1 cellular context compared by ENCODE assay signal in genomic region chr7:128614801-128615200, GRCh38. TPM values are rescaled to one million over a fixed set of nuclear protein-coding genes. Genes with fewer than 3 reads are reported as not detected.
"Had no signal": no experiment of that assay in that cellular context is flagged by ENCODE, and none has a peak within 500 bp of the region (broad histone marks: within the 10 kb centered on the region; RNA-seq: fewer than 3 reads in every experiment).

No MANE protein-coding gene starts in this region.

RNA-seq across cellular contexts. Expression of gene GARIN1A, which starts 57.3 kb away (rescaled TPM):
- polyA plus RNA-seq: naive thymus-derived CD4-positive, alpha-beta T cell had no signal
